1 cellular context compared by ENCODE assay signal in the genomic region with DNA sequence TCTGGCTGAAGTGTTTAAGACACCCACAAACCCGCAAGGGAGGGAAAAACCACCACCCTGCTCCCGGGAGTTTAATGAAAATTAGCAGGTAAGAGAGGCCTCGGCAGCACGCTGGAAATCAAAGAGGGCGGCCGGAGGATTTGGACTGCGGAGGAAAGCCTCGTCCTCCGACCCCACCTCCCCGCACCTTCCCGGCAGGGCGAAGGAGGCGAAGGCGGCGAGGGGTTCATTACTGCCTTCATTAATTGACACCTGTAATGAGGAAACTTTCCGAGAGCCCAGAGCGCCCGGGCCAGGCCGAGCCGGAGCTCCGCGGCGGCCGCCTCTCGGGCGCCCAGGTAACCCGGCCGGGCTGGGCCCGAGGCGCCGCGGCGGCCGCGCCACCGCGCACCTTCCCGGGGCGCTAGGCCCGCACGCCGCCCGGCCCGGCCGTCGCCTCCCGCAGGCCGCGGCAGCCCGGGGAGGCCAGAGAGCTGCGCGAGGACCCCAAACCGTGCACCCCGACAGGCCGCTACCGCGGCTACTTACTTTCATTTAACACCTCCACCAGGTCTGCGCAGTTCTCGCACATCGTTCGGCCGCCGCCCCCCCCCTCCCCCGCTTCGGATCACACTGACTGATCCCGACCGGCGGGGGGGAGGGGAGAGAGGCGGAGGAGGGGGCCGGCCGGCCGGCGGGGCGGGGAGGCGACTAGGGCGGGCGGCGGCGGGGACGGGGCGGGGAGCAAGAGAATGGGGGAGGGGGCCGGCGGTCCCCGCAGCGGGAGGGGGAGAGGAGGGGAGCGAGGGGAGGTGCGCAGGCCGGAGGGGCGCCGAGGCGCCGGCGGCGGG.
TF ChIP-seq lines count a peak whose summit lies in the region.

No MANE protein-coding gene starts in this region.

TF ChIP-seq in SK-N-SH treated with all-trans-retinoic acid at 6 μM for 48 hours, 23 proteins besides CTCF, POLR2A, EP300 and RAD21 (continued from another document):
- TF ChIP-seq, protein P1, sequence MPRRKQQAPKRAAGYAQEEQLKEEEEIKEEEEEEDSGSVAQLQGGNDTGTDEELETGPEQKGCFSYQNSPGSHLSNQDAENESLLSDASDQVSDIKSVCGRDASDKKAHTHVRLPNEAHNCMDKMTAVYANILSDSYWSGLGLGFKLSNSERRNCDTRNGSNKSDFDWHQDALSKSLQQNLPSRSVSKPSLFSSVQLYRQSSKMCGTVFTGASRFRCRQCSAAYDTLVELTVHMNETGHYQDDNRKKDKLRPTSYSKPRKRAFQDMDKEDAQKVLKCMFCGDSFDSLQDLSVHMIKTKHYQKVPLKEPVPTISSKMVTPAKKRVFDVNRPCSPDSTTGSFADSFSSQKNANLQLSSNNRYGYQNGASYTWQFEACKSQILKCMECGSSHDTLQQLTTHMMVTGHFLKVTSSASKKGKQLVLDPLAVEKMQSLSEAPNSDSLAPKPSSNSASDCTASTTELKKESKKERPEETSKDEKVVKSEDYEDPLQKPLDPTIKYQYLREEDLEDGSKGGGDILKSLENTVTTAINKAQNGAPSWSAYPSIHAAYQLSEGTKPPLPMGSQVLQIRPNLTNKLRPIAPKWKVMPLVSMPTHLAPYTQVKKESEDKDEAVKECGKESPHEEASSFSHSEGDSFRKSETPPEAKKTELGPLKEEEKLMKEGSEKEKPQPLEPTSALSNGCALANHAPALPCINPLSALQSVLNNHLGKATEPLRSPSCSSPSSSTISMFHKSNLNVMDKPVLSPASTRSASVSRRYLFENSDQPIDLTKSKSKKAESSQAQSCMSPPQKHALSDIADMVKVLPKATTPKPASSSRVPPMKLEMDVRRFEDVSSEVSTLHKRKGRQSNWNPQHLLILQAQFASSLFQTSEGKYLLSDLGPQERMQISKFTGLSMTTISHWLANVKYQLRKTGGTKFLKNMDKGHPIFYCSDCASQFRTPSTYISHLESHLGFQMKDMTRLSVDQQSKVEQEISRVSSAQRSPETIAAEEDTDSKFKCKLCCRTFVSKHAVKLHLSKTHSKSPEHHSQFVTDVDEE (CRISPR knock-in tag; IDR thresholded peaks at IDR 0.05): no peak
- TF ChIP-seq ZFP3 (CRISPR knock-in tag; IDR thresholded peaks at IDR 0.05): no peak
- TF ChIP-seq, protein P2, sequence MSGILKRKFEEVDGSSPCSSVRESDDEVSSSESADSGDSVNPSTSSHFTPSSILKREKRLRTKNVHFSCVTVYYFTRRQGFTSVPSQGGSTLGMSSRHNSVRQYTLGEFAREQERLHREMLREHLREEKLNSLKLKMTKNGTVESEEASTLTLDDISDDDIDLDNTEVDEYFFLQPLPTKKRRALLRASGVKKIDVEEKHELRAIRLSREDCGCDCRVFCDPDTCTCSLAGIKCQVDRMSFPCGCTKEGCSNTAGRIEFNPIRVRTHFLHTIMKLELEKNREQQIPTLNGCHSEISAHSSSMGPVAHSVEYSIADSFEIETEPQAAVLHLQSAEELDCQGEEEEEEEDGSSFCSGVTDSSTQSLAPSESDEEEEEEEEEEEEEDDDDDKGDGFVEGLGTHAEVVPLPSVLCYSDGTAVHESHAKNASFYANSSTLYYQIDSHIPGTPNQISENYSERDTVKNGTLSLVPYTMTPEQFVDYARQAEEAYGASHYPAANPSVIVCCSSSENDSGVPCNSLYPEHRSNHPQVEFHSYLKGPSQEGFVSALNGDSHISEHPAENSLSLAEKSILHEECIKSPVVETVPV (CRISPR knock-in tag; IDR thresholded peaks at IDR 0.05): no peak
- TF ChIP-seq ZFP30 (CRISPR knock-in tag; IDR thresholded peaks at IDR 0.05): no peak
- TF ChIP-seq GLIS3 (CRISPR knock-in tag; IDR thresholded peaks at IDR 0.05): no peak
- TF ChIP-seq ESRRG (CRISPR knock-in tag; IDR thresholded peaks at IDR 0.05): no peak
- no peak for TF ChIP-seq TOX (CRISPR knock-in tag; IDR thresholded peaks at IDR 0.05; ENCODE audit: borderline replicate concordance)
- no peak for TF ChIP-seq ISL1 (CRISPR knock-in tag; IDR thresholded peaks at IDR 0.05)
